ENCODE assay signal across 9 cellular contexts in the genomic region with DNA sequence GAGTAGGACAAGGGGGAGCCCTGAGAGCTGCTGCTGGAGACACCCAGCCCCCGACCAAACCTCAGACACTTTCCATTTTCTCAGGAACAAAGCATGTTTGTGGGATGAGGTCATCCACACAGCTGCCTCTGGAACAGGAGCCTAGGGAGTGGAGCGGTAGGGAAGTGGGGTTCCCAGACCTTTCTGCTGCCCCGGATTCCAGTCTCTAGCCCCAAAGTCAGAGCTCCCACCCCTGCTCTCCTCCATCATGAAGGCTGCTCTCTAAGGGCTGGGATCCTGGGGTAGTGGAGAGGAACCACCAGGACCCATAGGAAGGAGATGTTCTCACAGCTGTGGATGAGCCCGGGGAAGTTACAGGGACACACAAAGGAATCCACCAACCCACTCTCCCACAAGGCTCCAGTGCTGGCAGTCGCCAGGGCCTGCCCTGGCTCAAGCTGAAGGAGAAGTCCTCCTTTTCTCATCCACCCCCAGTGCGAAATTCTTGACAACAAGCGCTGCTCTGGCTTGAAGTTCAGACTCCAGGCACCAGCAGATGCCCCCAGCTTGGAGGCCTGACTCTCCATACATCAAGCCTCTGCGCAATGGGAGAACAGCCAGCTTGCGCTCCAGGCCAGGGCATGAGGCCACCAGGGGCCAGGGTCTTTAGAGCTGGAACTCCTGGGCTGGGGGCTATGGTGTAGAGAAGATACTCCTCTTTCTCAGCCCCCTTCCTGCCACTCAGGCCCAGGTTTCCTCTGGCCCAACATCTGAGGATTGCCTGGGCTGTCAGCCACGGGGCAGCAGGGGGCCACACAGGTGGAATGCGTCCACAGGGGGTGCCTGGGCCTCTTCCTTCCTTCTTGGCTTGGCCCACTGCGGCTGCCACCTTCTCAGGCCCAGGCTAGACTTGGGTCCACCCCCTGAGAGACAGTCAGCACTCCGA. TPM values are rescaled to one million over a fixed set of nuclear protein-coding genes. Genes with fewer than 3 reads are reported as not detected.
DNase-seq lines count a peak whose midpoint lies in the region; ATAC-seq and TF ChIP-seq lines count a peak whose summit lies in the region.
"Had no signal": no experiment of that assay in that cellular context is flagged by ENCODE, and none has a peak within 500 bp of the region (broad histone marks: within the 10 kb centered on the region; RNA-seq: fewer than 3 reads in every experiment).

No MANE protein-coding gene starts in this region.

- H3K27me3 ChIP-seq in Caco-2 (replicated peaks; ENCODE audit: control insufficient read depth, insufficient read depth, low read length) (no peaks in the 10 kb centered on the region), SK-N-SH (ENCODE audit: insufficient read depth) (no peaks in the 10 kb centered on the region), esophagus muscularis mucosa (no peaks in the 10 kb centered on the region)

- H3K9me3 Mint-ChIP-seq in Caco-2 (ENCODE audit: unreplicated experiment) (no peaks in the 10 kb centered on the region), nephron progenitor cell (no peaks in the 10 kb centered on the region)
- H3K9me3 Mint-ChIP-seq: memory B cell had no signal

- H3K27me3 Mint-ChIP-seq in Caco-2 (ENCODE audit: insufficient read depth, unreplicated experiment) (no peaks in the 10 kb centered on the region), nephron progenitor cell (ENCODE audit: low read depth, poor library complexity) (peaks cover 7% of the 10 kb centered on the region)

- 50% methylated on average over 10 of the region's 13 CpGs for WGBS in SK-N-SH (ENCODE audit: low lambda C conversion rate)
- 30% methylated on average over 5 of the region's 13 CpGs for WGBS in esophagus muscularis mucosa

- no peak for TF ChIP-seq RAD21 in SK-N-SH (IDR thresholded peaks at IDR 0.05; ENCODE audit: low read length)

- H3K9ac ChIP-seq in SK-N-SH = peak overlapping the region; percentile 62

- H3K4me1 Mint-ChIP-seq in Caco-2 (ENCODE audit: low read depth, unreplicated experiment) (peaks cover 17% of the 10 kb centered on the region), nephron progenitor cell (peaks cover 74% of the 10 kb centered on the region)

- H3K4me3 Mint-ChIP-seq in Caco-2 (ENCODE audit: unreplicated experiment) (peak overlapping the region; percentile 9), nephron progenitor cell (peak overlapping the region; percentile 70)
- H3K4me3 Mint-ChIP-seq: memory B cell had no signal

- H2AFZ ChIP-seq in SK-N-SH (ENCODE audit: low read depth) = peak overlapping the region; percentile 19; the same call in 1 of the 2 replicates

- no peaks in the 10 kb centered on the region for H4K20me1 ChIP-seq in SK-N-SH (ENCODE audit: insufficient read depth)

- POLR2A ChIA-PET in Caco-2 (lab: Charles Lee) (interaction anchor here (0.8 kb wide), 1 partner anchor 11 kb away, joined by 3 read pairs; the partner anchor contains the start of gene UTP11), SK-N-SH (lab: Yijun Ruan, JAX) (interaction anchor here (1.1 to 1.4 kb wide), 4 partner anchors 11 to 30 kb away, joined by 3 to 5 read pairs (median 4); partner anchors contain the start of gene SF3A3)

- TF ChIP-seq CTCF in Caco-2 (IDR thresholded peaks at IDR 0.05; ENCODE audit: insufficient read depth in 1 of 2, low read depth in 1 of 2, low read length in 1 of 2, severe bottlenecking in 1 of 2, unreplicated experiment in 1 of 2) (no peak), SK-N-SH (IDR thresholded peaks at IDR 0.05) (no peak), esophagus muscularis mucosa (IDR thresholded peaks at IDR 0.05) (no peak), nephron progenitor cell (IDR thresholded peaks at IDR 0.05) (no peak)

- H3K36me3 ChIP-seq in Caco-2 (ENCODE audit: control insufficient read depth, insufficient read depth, low read length) (no peaks in the 10 kb centered on the region), SK-N-SH (replicated peaks in 1 of 2; ENCODE audit: control insufficient read depth in 1 of 2, insufficient read depth in 2 of 2, low read length in 1 of 2) (peaks cover 0 to 18% of the 10 kb centered on the region in 2 experiments), esophagus muscularis mucosa (peaks cover 0 to 24% (median 21%) of the 10 kb centered on the region in 4 donors)

- H3K79me2 ChIP-seq in SK-N-SH (ENCODE audit: insufficient read depth) = peaks cover 59% of the 10 kb centered on the region

- H3K4me3 ChIP-seq in Caco-2 (ENCODE audit: low read depth, low read length) (no peak overlapping the region), SK-N-SH (ENCODE audit: low read depth in 2 of 2, low read length in 1 of 2) (no peak overlapping the region), esophagus muscularis mucosa (peak overlapping the region in 3 of 4 donors; percentile 0 to 41 (median 38))

- DNase-seq in Caco-2 (no peak), SK-N-SH (peak; percentile 51), esophagus muscularis mucosa (ENCODE audit: extremely low spot score) (peak; percentile 92), nephron progenitor cell (no peak), HPDE6-E6E7 (ENCODE audit: extremely low spot score) (no peak)
- DNase-seq in activated CD4-positive, alpha-beta T cell treated with anti-CD3 and anti-CD28 coated beads, Interleukin-2, amount 50 U/mL, for 1 hour = no peak

- H3K4me2 ChIP-seq in SK-N-SH = peak overlapping the region; percentile 70

- H3K4me1 ChIP-seq in Caco-2 = peaks cover 26% of the 10 kb centered on the region
- H3K4me1 ChIP-seq in SK-N-SH (ENCODE audit: control insufficient read depth in 1 of 2, insufficient read depth in 2 of 2, low read depth in 1 of 2, low read length in 1 of 2) = peaks cover 48% of the 10 kb centered on the region in 2 experiments
- peaks cover 87 to 95% (median 92%) of the 10 kb centered on the region in 4 donors for H3K4me1 ChIP-seq in esophagus muscularis mucosa

- peaks cover 24% of the 10 kb centered on the region for H3F3A ChIP-seq in SK-N-SH (replicated peaks; ENCODE audit: insufficient read depth)

- CTCF ChIA-PET in Caco-2 (lab: Charles Lee) = interaction anchor here (1.3 kb wide), 1 partner anchor 46 kb away, joined by 3 read pairs; the partner anchor contains the start of gene POU3F1
- CTCF ChIA-PET in SK-N-SH (lab: Yijun Ruan, JAX) = interaction anchor here (0.6 to 5.2 kb wide), 5 partner anchors 10 to 834 kb away, joined by 3 to 37 read pairs (median 3); partner anchors contain the start of gene SF3A3

- H3K9me3 ChIP-seq in Caco-2 (no peaks in the 10 kb centered on the region), SK-N-SH (no peaks in the 10 kb centered on the region), esophagus muscularis mucosa (no peaks in the 10 kb centered on the region)

- intact Hi-C loops in Caco-2 (cut with micrococcal nuclease; ENCODE audit: unreplicated experiment) (no loop called here), esophagus muscularis mucosa (cut with DNase I) (no loop called here)

- H3K36me3 Mint-ChIP-seq in Caco-2 (ENCODE audit: insufficient read depth, unreplicated experiment) = peaks cover 6% of the 10 kb centered on the region
- H3K36me3 Mint-ChIP-seq in nephron progenitor cell (ENCODE audit: low read depth) = peaks cover 19% of the 10 kb centered on the region
- H3K36me3 Mint-ChIP-seq: memory B cell had no signal

- BruUV-seq in Caco-2 (replicated peaks; lab: Mats Ljungman, UMichigan) = no TSS peak

- ATAC-seq in GM19328 (IDR thresholded peaks at IDR 0.05; ENCODE audit: unreplicated experiment) (no peak), GM21576 (IDR thresholded peaks at IDR 0.05; ENCODE audit: unreplicated experiment) (no peak)

- H3K27ac Mint-ChIP-seq in Caco-2 (ENCODE audit: unreplicated experiment) = peak overlapping the region; percentile 84
- H3K27ac Mint-ChIP-seq in nephron progenitor cell = peak overlapping the region; percentile 100
- H3K27ac Mint-ChIP-seq: memory B cell had no signal

- no peak for TF ChIP-seq EP300 in SK-N-SH (IDR thresholded peaks at IDR 0.05; ENCODE audit: borderline replicate concordance in 1 of 2, low read depth in 1 of 2, low read length in 1 of 2)
- no peak for TF ChIP-seq EP300 in esophagus muscularis mucosa (IDR thresholded peaks at IDR 0.05)

- no peaks in the 10 kb centered on the region for H3K9me2 ChIP-seq in SK-N-SH

- H3K27ac ChIP-seq in SK-N-SH (ENCODE audit: low read depth in 2 of 2, low read length in 1 of 2) (peak overlapping the region; percentile 88 to 92), esophagus muscularis mucosa (replicated peaks in 1 of 4) (peak overlapping the region; percentile 93 to 97 (median 95))

- no peak for TF ChIP-seq POLR2A in esophagus muscularis mucosa (IDR thresholded peaks at IDR 0.05; ENCODE audit: low read depth)

TF ChIP-seq in SK-N-SH, 30 proteins besides CTCF, POLR2A, EP300 and RAD21 (continues in another document):
- TF ChIP-seq YY1 (IDR thresholded peaks at IDR 0.05; ENCODE audit: low read depth) = no peak
- no peak for TF ChIP-seq GABPA (IDR thresholded peaks at IDR 0.05; ENCODE audit: low read depth)
- TF ChIP-seq NFIC (IDR thresholded peaks at IDR 0.05; ENCODE audit: borderline replicate concordance) = 0 out of 2 replicates have a peak, but pooled peaks have one; percentile 7

RNA-seq across cellular contexts. Expression of gene FHL3, which starts 4.5 kb away (rescaled TPM):
- 11.8 and 11.9 TPM in 2 replicates for total RNA-seq in Caco-2 (2022)
- polyA plus RNA-seq in SK-N-SH (2012; rRNA removed) = 4.2 and 6.8 TPM in 2 replicates
- 4.1 and 7.3 TPM in 2 replicates for polyA plus RNA-seq in SK-N-SH (2012; cell fraction: cytosol; rRNA removed)
- 13.5 and 14.1 TPM in 2 replicates for polyA plus RNA-seq in SK-N-SH (2012; cell fraction: nucleus; rRNA removed)
- 10 to 100 TPM; 38.3 to 76.9 (median 52.9) TPM for total RNA-seq in esophagus muscularis mucosa

RNA-seq across cellular contexts. Expression of gene SF3A3, which starts 11.0 kb away (rescaled TPM):
- total RNA-seq in Caco-2 (2022) = 72.6 and 79.3 TPM in 2 replicates
- polyA plus RNA-seq in SK-N-SH (2012; rRNA removed) = 35.3 and 41.5 TPM in 2 replicates
- polyA plus RNA-seq in SK-N-SH (2012; cell fraction: cytosol; rRNA removed) = 46.3 and 54.9 TPM in 2 replicates
- polyA plus RNA-seq in SK-N-SH (2012; cell fraction: nucleus; rRNA removed) = 23.1 and 44.0 TPM in 2 replicates
- total RNA-seq in esophagus muscularis mucosa = 10 to 100 TPM; 38.2 to 42.4 (median 40.6) TPM

RNA-seq across cellular contexts. Expression of gene UTP11, which starts 11.7 kb away (rescaled TPM):
- total RNA-seq in Caco-2 (2022) = 29.1 and 33.2 TPM in 2 replicates
- polyA plus RNA-seq in SK-N-SH (2012; rRNA removed) = 26.8 and 27.3 TPM in 2 replicates
- 38.0 and 45.1 TPM in 2 replicates for polyA plus RNA-seq in SK-N-SH (2012; cell fraction: cytosol; rRNA removed)
- 12.3 and 17.0 TPM in 2 replicates for polyA plus RNA-seq in SK-N-SH (2012; cell fraction: nucleus; rRNA removed)
- 10 to 100 TPM; 39.7 to 55.8 (median 42.4) TPM for total RNA-seq in esophagus muscularis mucosa

RNA-seq across cellular contexts. Expression of gene POU3F1, which starts 45.8 kb away (rescaled TPM):
- total RNA-seq in Caco-2 (2022) (not detected in 2 replicates), esophagus muscularis mucosa (1 to 10 TPM in 1 of 4 donors, under 1 TPM in 2, not detected in 1; 0.29 to 1.3 (median 0.33) TPM)
- polyA plus RNA-seq in SK-N-SH (2012; rRNA removed) = not detected in 2 replicates
- not detected in 2 replicates for polyA plus RNA-seq in SK-N-SH (2012; cell fraction: cytosol; rRNA removed)
- polyA plus RNA-seq in SK-N-SH (2012; cell fraction: nucleus; rRNA removed) = not detected in 2 replicates

RNA-seq across cellular contexts. Expression of gene INPP5B, which starts 53.9 kb away (rescaled TPM):
- total RNA-seq in Caco-2 (2022) = 15.8 and 18.8 TPM in 2 replicates
- polyA plus RNA-seq in SK-N-SH (2012; rRNA removed) = 10.5 and 12.3 TPM in 2 replicates
- polyA plus RNA-seq in SK-N-SH (2012; cell fraction: cytosol; rRNA removed) = 5.9 and 7.3 TPM in 2 replicates
- 20.9 and 24.8 TPM in 2 replicates for polyA plus RNA-seq in SK-N-SH (2012; cell fraction: nucleus; rRNA removed)
- 10 to 100 TPM; 31.1 to 38.9 (median 36.8) TPM for total RNA-seq in esophagus muscularis mucosa

Comparison
In these comparisons a context has a peak if more than half of its experiments do, and no peak if none do; other contexts are left out.
1. DNase-seq: peak in SK-N-SH (single experiment) and esophagus muscularis mucosa (single experiment); none in Caco-2 (0 of 2), nephron progenitor cell (single experiment), HPDE6-E6E7 (single experiment) and activated CD4-positive, alpha-beta T cell treated with anti-CD3 and anti-CD28 coated beads, Interleukin-2, amount 50 U/mL, for 1 hour (single experiment).
2. H3K4me3 ChIP-seq: peak in esophagus muscularis mucosa (3 of 4); none in Caco-2 (single experiment) and SK-N-SH (0 of 2).